In the genomic region with DNA sequence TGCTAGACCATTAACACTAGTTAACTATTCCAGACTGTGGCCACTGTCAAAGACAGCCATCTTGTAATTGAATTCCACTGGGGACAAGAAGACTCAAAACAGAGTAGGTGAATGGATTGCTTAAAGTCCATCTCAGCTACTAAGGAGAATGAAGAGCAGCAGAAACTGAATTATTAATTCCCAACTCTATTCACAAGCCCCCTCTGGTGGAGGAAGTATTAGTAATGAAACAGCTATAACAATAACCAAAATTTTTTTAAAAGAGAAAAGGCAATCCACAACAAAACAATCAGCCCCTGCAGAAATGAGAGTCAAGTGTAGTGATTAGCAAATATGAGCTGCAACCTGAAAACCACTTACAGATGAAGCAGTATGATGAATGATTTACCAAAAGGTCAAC, we compare ENCODE assay signal across 11 cellular contexts.
DNase-seq lines count a peak whose midpoint lies in the region; ATAC-seq and TF ChIP-seq lines count a peak whose summit lies in the region.
"Had no signal": no experiment of that assay in that cellular context is flagged by ENCODE, and none has a peak within 500 bp of the region (broad histone marks: within the 10 kb centered on the region; RNA-seq: fewer than 3 reads in every experiment).

No MANE protein-coding gene starts in this region.

- no peak overlapping the region for H3K9ac ChIP-seq in parathyroid adenoma

- H2AFZ ChIP-seq in parathyroid adenoma = no peak overlapping the region

- H3K9me3 Mint-ChIP-seq in T-cell = peaks cover 0 to 11% (median under 1%) of the 10 kb centered on the region in 3 donors
- H3K9me3 Mint-ChIP-seq: stimulated activated memory B cell treated with anti-CD40 and anti-IgM and Interleukin-4, amounts not matched to agents 10 μg/mL and 1 μg/mL and 100 μg/mL, for 72 hours had no signal

- DNase-seq in NCI-H2171 treated with DMSO at 0.1 percent for 48 hours (lab: John Stamatoyannopoulos, UW) = peak; percentile 9
- DNase-seq in NCI-H2171 (lab: John Stamatoyannopoulos, UW) = no peak
- peak; percentile 16 for DNase-seq in NCI-H69 (lab: John Stamatoyannopoulos, UW)
- DNase-seq in caudate nucleus (lab: John Stamatoyannopoulos, UW) = no peak
- no peak for DNase-seq in GOT3 (lab: John Stamatoyannopoulos, UW)
- no peak for DNase-seq in T-cell
- DNase-seq: activated CD8-positive, alpha-beta memory T cell treated with anti-CD3 and anti-CD28 coated beads, Interleukin-2, amount 50 U/mL, for 4 hours had no signal

- no peaks in the 10 kb centered on the region for H3K79me2 ChIP-seq in parathyroid adenoma

- CTCF ChIA-PET in T-cell (lab: Charles Lee) = no interaction called here

- no peak overlapping the region for H3K4me2 ChIP-seq in parathyroid adenoma (ENCODE audit: low read length)

- H3K9me3 ChIP-seq in parathyroid adenoma (ENCODE audit: control insufficient read depth, low read length) = peaks cover 2% of the 10 kb centered on the region

- no peaks in the 10 kb centered on the region for H3K36me3 ChIP-seq in parathyroid adenoma (ENCODE audit: control insufficient read depth, insufficient read depth, low read length)

- H3K27me3 Mint-ChIP-seq in T-cell = no peaks in the 10 kb centered on the region
- H3K27me3 Mint-ChIP-seq: naive thymus-derived CD8-positive, alpha-beta T cell; stimulated activated memory B cell treated with anti-CD40 and anti-IgM and Interleukin-4, amounts not matched to agents 10 μg/mL and 1 μg/mL and 100 μg/mL, for 72 hours had no signal

- no peaks in the 10 kb centered on the region for H3K27me3 ChIP-seq in parathyroid adenoma (ENCODE audit: control insufficient read depth, insufficient read depth, low read length)

- no peak overlapping the region for H3K4me3 Mint-ChIP-seq in T-cell
- H3K4me3 Mint-ChIP-seq: naive thymus-derived CD8-positive, alpha-beta T cell; stimulated activated memory B cell treated with anti-CD40 and anti-IgM and Interleukin-4, amounts not matched to agents 10 μg/mL and 1 μg/mL and 100 μg/mL, for 72 hours had no signal

- POLR2A ChIA-PET in T-cell (lab: Charles Lee) = no interaction called here

- peaks cover 0 to 2% (median 0%) of the 10 kb centered on the region in 3 donors for H3K4me1 Mint-ChIP-seq in T-cell
- H3K4me1 Mint-ChIP-seq: stimulated activated memory B cell treated with anti-CD40 and anti-IgM and Interleukin-4, amounts not matched to agents 10 μg/mL and 1 μg/mL and 100 μg/mL, for 72 hours had no signal

- H3K4me3 ChIP-seq in parathyroid adenoma (ENCODE audit: low read depth, low read length) = no peak overlapping the region

- peak overlapping the region; percentile 61 for H3K27ac ChIP-seq in caudate nucleus (ENCODE audit: low read depth, low read length)
- H3K27ac ChIP-seq in parathyroid adenoma = no peak overlapping the region

- ATAC-seq in T-cell (replicated peaks in 1 of 4) (no peak), GM21576 (IDR thresholded peaks at IDR 0.05; ENCODE audit: unreplicated experiment) (no peak)
- ATAC-seq: naive thymus-derived CD8-positive, alpha-beta T cell; stimulated activated memory B cell treated with anti-CD40 and anti-IgM and Interleukin-4, amounts not matched to agents 10 μg/mL and 1 μg/mL and 100 μg/mL, for 72 hours had no signal

- H3K27ac Mint-ChIP-seq in T-cell = no peak overlapping the region
- H3K27ac Mint-ChIP-seq: stimulated activated memory B cell treated with anti-CD40 and anti-IgM and Interleukin-4, amounts not matched to agents 10 μg/mL and 1 μg/mL and 100 μg/mL, for 72 hours had no signal

- no peaks in the 10 kb centered on the region for H3K4me1 ChIP-seq in parathyroid adenoma

- peak; percentile 6 for TF ChIP-seq CTCF in parathyroid adenoma (IDR thresholded peaks at IDR 0.05)

- no peaks in the 10 kb centered on the region for H3K36me3 Mint-ChIP-seq in T-cell
- H3K36me3 Mint-ChIP-seq: stimulated activated memory B cell treated with anti-CD40 and anti-IgM and Interleukin-4, amounts not matched to agents 10 μg/mL and 1 μg/mL and 100 μg/mL, for 72 hours had no signal

Comparison
In these comparisons a context has a peak if more than half of its experiments do, and no peak if none do; other contexts are left out.
1. DNase-seq: peak in NCI-H2171 treated with DMSO at 0.1 percent for 48 hours (single experiment) and NCI-H69 (single experiment); none in NCI-H2171 (single experiment), caudate nucleus (0 of 61), GOT3 (single experiment) and T-cell (0 of 34).